In the genomic region with DNA sequence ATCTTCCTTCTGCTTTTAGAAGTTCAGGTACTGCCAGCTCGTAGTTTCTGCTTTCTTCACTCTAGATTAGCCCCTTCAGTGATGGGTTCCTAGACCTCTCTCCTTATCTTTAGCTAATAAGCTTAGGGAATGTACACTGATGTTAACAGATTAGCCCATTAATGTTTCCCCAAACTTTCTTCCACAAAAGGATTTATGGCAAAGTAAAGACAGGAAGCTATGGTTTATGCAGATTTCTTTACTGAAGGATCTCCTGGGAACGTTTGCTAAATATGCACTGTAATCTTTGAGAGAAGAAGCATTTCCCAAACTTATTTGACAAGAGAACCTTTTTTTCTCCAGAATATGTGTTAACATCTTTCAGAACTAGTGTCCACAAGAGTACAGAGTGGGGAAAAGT, we compare ENCODE assay signal across 1 cellular context.
TF ChIP-seq lines count a peak whose summit lies in the region.

No MANE protein-coding gene starts in this region.

TF ChIP-seq in WTC11, 78 proteins besides CTCF, POLR2A, EP300 and RAD21 (continued from another document):
- no peak for TF ChIP-seq ZNF512 (CRISPR knock-in tag; IDR thresholded peaks at IDR 0.05; ENCODE audit: borderline replicate concordance)
- TF ChIP-seq MXD4 (CRISPR knock-in tag; IDR thresholded peaks at IDR 0.05; ENCODE audit: borderline replicate concordance): no peak
- no peak for TF ChIP-seq GABPB1 (CRISPR knock-in tag; IDR thresholded peaks at IDR 0.05)
- TF ChIP-seq, protein P1, sequence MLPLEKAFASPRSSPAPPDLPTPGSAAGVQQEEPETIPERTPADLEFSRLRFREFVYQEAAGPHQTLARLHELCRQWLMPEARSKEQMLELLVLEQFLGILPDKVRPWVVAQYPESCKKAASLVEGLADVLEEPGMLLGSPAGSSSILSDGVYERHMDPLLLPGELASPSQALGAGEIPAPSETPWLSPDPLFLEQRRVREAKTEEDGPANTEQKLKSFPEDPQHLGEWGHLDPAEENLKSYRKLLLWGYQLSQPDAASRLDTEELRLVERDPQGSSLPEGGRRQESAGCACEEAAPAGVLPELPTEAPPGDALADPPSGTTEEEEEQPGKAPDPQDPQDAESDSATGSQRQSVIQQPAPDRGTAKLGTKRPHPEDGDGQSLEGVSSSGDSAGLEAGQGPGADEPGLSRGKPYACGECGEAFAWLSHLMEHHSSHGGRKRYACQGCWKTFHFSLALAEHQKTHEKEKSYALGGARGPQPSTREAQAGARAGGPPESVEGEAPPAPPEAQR (CRISPR knock-in tag; IDR thresholded peaks at IDR 0.05): no peak
- TF ChIP-seq, protein P2, sequence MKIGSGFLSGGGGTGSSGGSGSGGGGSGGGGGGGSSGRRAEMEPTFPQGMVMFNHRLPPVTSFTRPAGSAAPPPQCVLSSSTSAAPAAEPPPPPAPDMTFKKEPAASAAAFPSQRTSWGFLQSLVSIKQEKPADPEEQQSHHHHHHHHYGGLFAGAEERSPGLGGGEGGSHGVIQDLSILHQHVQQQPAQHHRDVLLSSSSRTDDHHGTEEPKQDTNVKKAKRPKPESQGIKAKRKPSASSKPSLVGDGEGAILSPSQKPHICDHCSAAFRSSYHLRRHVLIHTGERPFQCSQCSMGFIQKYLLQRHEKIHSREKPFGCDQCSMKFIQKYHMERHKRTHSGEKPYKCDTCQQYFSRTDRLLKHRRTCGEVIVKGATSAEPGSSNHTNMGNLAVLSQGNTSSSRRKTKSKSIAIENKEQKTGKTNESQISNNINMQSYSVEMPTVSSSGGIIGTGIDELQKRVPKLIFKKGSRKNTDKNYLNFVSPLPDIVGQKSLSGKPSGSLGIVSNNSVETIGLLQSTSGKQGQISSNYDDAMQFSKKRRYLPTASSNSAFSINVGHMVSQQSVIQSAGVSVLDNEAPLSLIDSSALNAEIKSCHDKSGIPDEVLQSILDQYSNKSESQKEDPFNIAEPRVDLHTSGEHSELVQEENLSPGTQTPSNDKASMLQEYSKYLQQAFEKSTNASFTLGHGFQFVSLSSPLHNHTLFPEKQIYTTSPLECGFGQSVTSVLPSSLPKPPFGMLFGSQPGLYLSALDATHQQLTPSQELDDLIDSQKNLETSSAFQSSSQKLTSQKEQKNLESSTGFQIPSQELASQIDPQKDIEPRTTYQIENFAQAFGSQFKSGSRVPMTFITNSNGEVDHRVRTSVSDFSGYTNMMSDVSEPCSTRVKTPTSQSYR (CRISPR knock-in tag; IDR thresholded peaks at IDR 0.05): no peak
- no peak for TF ChIP-seq ZNF219 (CRISPR knock-in tag; IDR thresholded peaks at IDR 0.05; ENCODE audit: borderline replicate concordance)
- TF ChIP-seq IRF1 (CRISPR knock-in tag; IDR thresholded peaks at IDR 0.05): no peak
- no peak for TF ChIP-seq MYBL2 (CRISPR knock-in tag; IDR thresholded peaks at IDR 0.05)
- TF ChIP-seq E2F1 (CRISPR knock-in tag; IDR thresholded peaks at IDR 0.05): no peak
- TF ChIP-seq, protein P3, sequence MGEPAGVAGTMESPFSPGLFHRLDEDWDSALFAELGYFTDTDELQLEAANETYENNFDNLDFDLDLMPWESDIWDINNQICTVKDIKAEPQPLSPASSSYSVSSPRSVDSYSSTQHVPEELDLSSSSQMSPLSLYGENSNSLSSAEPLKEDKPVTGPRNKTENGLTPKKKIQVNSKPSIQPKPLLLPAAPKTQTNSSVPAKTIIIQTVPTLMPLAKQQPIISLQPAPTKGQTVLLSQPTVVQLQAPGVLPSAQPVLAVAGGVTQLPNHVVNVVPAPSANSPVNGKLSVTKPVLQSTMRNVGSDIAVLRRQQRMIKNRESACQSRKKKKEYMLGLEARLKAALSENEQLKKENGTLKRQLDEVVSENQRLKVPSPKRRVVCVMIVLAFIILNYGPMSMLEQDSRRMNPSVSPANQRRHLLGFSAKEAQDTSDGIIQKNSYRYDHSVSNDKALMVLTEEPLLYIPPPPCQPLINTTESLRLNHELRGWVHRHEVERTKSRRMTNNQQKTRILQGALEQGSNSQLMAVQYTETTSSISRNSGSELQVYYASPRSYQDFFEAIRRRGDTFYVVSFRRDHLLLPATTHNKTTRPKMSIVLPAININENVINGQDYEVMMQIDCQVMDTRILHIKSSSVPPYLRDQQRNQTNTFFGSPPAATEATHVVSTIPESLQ (CRISPR knock-in tag; IDR thresholded peaks at IDR 0.05): no peak
- TF ChIP-seq, protein P4, sequence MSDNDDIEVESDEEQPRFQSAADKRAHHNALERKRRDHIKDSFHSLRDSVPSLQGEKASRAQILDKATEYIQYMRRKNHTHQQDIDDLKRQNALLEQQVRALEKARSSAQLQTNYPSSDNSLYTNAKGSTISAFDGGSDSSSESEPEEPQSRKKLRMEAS (CRISPR knock-in tag; IDR thresholded peaks at IDR 0.05): no peak
- TF ChIP-seq PRDM15 (CRISPR knock-in tag; IDR thresholded peaks at IDR 0.05): no peak
